ENCODE assay signal across 8 cellular contexts in the genomic region with DNA sequence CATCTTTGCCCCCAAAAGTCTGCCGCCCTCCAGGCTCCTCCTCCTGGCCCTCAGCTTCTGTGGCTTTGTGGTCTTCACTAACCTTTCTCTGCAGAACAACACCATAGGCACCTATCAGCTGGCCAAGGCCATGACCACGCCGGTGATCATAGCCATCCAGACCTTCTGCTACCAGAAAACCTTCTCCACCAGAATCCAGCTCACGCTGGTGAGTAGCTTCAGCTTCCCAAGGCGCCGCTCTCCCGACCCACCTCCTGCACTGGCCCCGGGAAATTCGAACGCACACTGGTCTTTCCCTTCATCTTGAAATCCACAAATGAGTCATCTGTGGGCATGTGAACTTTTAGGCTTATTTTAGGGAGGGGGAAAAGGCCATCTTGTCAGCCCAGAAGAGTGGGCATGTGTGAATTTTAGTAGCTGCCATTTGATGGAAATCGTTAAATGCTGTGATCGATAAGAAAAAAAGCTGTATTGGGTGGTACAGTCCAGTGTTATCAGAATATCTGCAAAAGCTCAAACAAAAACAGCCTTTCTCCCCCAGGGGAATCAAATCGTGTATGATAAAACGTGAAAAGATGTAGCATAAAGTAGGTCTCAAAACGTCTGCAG. TPM values are rescaled to one million over a fixed set of nuclear protein-coding genes. Genes with fewer than 3 reads are reported as not detected.
DNase-seq lines count a peak whose midpoint lies in the region; ATAC-seq, FAIRE-seq and TF ChIP-seq lines count a peak whose summit lies in the region.

No MANE protein-coding gene starts in this region.

- no peak overlapping the region for H4K8ac ChIP-seq in mesenchymal stem cell (ENCODE audit: low read length)

- H2BK120ac ChIP-seq in mesenchymal stem cell (ENCODE audit: low read depth, low read length) = no peak overlapping the region

- peaks cover 14% of the 10 kb centered on the region for H3K4me1 ChIP-seq in A673 (ENCODE audit: insufficient read depth, low read length, poor library complexity, severe bottlenecking)
- peaks cover 16% of the 10 kb centered on the region for H3K4me1 ChIP-seq in endothelial cell of umbilical vein (ENCODE audit: control insufficient read depth, extremely low read depth, insufficient read depth, low read length)
- H3K4me1 ChIP-seq in mesenchymal stem cell (ENCODE audit: control insufficient read depth, insufficient read depth, low read depth, low read length) = peaks cover 4% of the 10 kb centered on the region

- dilution Hi-C loops in endothelial cell of umbilical vein (cut with MboI; ENCODE audit: extremely low pct_ligation_motif_present, low sequenced_read_pairs) = no loop called here

- ATAC-seq in GM18508 (IDR thresholded peaks at IDR 0.05; ENCODE audit: insufficient read depth, unreplicated experiment) = peak; percentile 21
- peak; percentile 11 for ATAC-seq in HG03039 (IDR thresholded peaks at IDR 0.05; ENCODE audit: unreplicated experiment)

- H3K27ac ChIP-seq in A673 (ENCODE audit: low read depth, low read length, poor library complexity, severe bottlenecking) (peak overlapping the region; percentile 73), endothelial cell of umbilical vein (ENCODE audit: insufficient read depth, low read depth, low read length) (peak overlapping the region; percentile 2), mesenchymal stem cell (ENCODE audit: low read length, poor library complexity, severe bottlenecking) (peak overlapping the region; percentile 39)

- TF ChIP-seq POLR2A in endothelial cell of umbilical vein (IDR thresholded peaks at IDR 0.05; ENCODE audit: low read depth, low read length) = no peak

- peak overlapping the region; percentile 19 for H3K9ac ChIP-seq in endothelial cell of umbilical vein (replicated peaks; ENCODE audit: extremely low read depth, insufficient read depth, low read length)
- peak overlapping the region; percentile 90 for H3K9ac ChIP-seq in mesenchymal stem cell (ENCODE audit: low read length)

- H3K36me3 ChIP-seq in A673 (ENCODE audit: insufficient read depth, low read length, poor library complexity, severe bottlenecking) (peaks cover 6% of the 10 kb centered on the region), endothelial cell of umbilical vein (ENCODE audit: control insufficient read depth in 2 of 2, extremely low read depth in 1 of 2, insufficient read depth in 2 of 2, low read length in 2 of 2) (peaks cover 2 to 7% of the 10 kb centered on the region in 2 experiments), mesenchymal stem cell (ENCODE audit: control insufficient read depth in 1 of 2, insufficient read depth in 2 of 2, low read depth in 1 of 2, low read length in 2 of 2) (peaks cover 4 to 20% of the 10 kb centered on the region in 2 experiments)

- POLR2A ChIA-PET in A673 (lab: Charles Lee; ENCODE audit: low non-redundant PET) (interaction anchor here (0.6 kb wide), 1 partner anchor 25 kb away, joined by 7 read pairs; no protein-coding TSS in a partner anchor), endothelial cell of umbilical vein (lab: Charles Lee) (interaction anchor here (0.8 to 1.0 kb wide), 3 partner anchors 59 to 66 kb away, joined by 3 to 6 read pairs (median 4); a partner anchor contains a TSS)

- H2BK5ac ChIP-seq in mesenchymal stem cell (ENCODE audit: low read depth, low read length, poor library complexity, severe bottlenecking) = no peak overlapping the region

- no peaks in the 10 kb centered on the region for H3K9me1 ChIP-seq in endothelial cell of umbilical vein (replicated peaks; ENCODE audit: control insufficient read depth, extremely low read depth, insufficient read depth, low read length)

- H3K9me3 ChIP-seq in A673 (ENCODE audit: low read depth, low read length, poor library complexity, severe bottlenecking) = no peaks in the 10 kb centered on the region
- no peaks in the 10 kb centered on the region for H3K9me3 ChIP-seq in endothelial cell of umbilical vein (replicated peaks; ENCODE audit: control insufficient read depth, insufficient read depth, low read length)
- H3K9me3 ChIP-seq in mesenchymal stem cell (ENCODE audit: control insufficient read depth, low read length) = no peaks in the 10 kb centered on the region

- H4K20me1 ChIP-seq in endothelial cell of umbilical vein (replicated peaks; ENCODE audit: control insufficient read depth, extremely low read depth, insufficient read depth, low read length) = no peaks in the 10 kb centered on the region

- H3K4ac ChIP-seq in mesenchymal stem cell (ENCODE audit: low read depth in 1 of 2, low read length in 2 of 2) = peak overlapping the region in 1 of 2 experiments; percentile 71

- H3K23ac ChIP-seq in mesenchymal stem cell (ENCODE audit: low read length in 2 of 2) = peak overlapping the region in 1 of 2 experiments; percentile 24

- CTCF ChIA-PET in A673 (lab: Charles Lee) (interaction anchor here (0.6 kb wide), 1 partner anchor 9 kb away, joined by 4 read pairs; no protein-coding TSS in a partner anchor), endothelial cell of umbilical vein (lab: Charles Lee) (interaction anchor here (0.6 to 3.0 kb wide), 8 partner anchors 41 to 1248 kb away, joined by 3 to 15 read pairs (median 7); a partner anchor contains a TSS)

- H2BK12ac ChIP-seq in mesenchymal stem cell (ENCODE audit: low read length in 2 of 2) = no peak overlapping the region

- no peak for FAIRE-seq in endothelial cell of umbilical vein (lab: Jason Lieb, UNC)

- no peak overlapping the region for H2AK5ac ChIP-seq in mesenchymal stem cell (ENCODE audit: low read length, severe bottlenecking)

- BruUV-seq in A673 (replicated peaks; lab: Mats Ljungman, UMichigan) (no TSS peak), endothelial cell of umbilical vein (replicated peaks; lab: Mats Ljungman, UMichigan) (no TSS peak)

- no peak overlapping the region for H2BK15ac ChIP-seq in mesenchymal stem cell (ENCODE audit: low read depth, poor library complexity, severe bottlenecking)

- H3K18ac ChIP-seq in mesenchymal stem cell (ENCODE audit: low read depth in 1 of 2, low read length in 2 of 2) = peak overlapping the region in 1 of 2 experiments; percentile 73

- 5% methylated on average over 12 of the region's 15 CpGs for WGBS in mesenchymal stem cell

- no peak overlapping the region for H3K14ac ChIP-seq in mesenchymal stem cell (ENCODE audit: low read length in 2 of 2)

- intact Hi-C loops in A673 (cut with micrococcal nuclease; ENCODE audit: unreplicated experiment) (no loop called here), endothelial cell of umbilical vein (cut with micrococcal nuclease) (loop anchor here (1.0 to 5.0 kb wide), 4 partner anchors 41 to 388 kb away; a partner anchor contains a TSS)

- no peaks in the 10 kb centered on the region for H3K27me3 ChIP-seq in A673 (replicated peaks; ENCODE audit: insufficient read depth, low read depth, low read length, poor library complexity)
- no peaks in the 10 kb centered on the region for H3K27me3 ChIP-seq in endothelial cell of umbilical vein (ENCODE audit: control insufficient read depth in 2 of 2, insufficient read depth in 2 of 2, low read length in 2 of 2)
- no peaks in the 10 kb centered on the region for H3K27me3 ChIP-seq in mesenchymal stem cell (ENCODE audit: control insufficient read depth in 1 of 2, insufficient read depth in 1 of 2, low read length in 2 of 2)

- no peak for TF ChIP-seq CTCF in A673 (conservative IDR thresholded peaks at IDR 0.05; ENCODE audit: low read depth, low read length)
- TF ChIP-seq CTCF in endothelial cell of umbilical vein (IDR thresholded peaks at IDR 0.05; ENCODE audit: extremely low read depth in 1 of 2, insufficient read depth in 1 of 2, low read depth in 1 of 2, low read length in 2 of 2) = no peak

- H2AFZ ChIP-seq in endothelial cell of umbilical vein (ENCODE audit: low read depth, low read length) = peak overlapping the region; percentile 77
- peak overlapping the region; percentile 49 for H2AFZ ChIP-seq in mesenchymal stem cell (ENCODE audit: low read depth, low read length)

- peaks cover 12% of the 10 kb centered on the region for H3K79me1 ChIP-seq in mesenchymal stem cell (replicated peaks; ENCODE audit: low read length, poor library complexity, severe bottlenecking)

- H3K79me2 ChIP-seq in endothelial cell of umbilical vein (ENCODE audit: control insufficient read depth, insufficient read depth, low read length) = no peaks in the 10 kb centered on the region

- no peak overlapping the region for H4K91ac ChIP-seq in mesenchymal stem cell (ENCODE audit: low read length)

- H3K4me3 ChIP-seq in A673 (ENCODE audit: low read depth, low read length, poor library complexity, severe bottlenecking) (peak overlapping the region; percentile 75), endothelial cell of umbilical vein (replicated peaks in 1 of 3; ENCODE audit: insufficient read depth in 1 of 3, low read depth in 1 of 3, low read length in 3 of 3) (peak overlapping the region; percentile 2 to 87 (median 64)), mesenchymal stem cell (ENCODE audit: insufficient read depth in 1 of 2, low read depth in 1 of 2, low read length in 2 of 2) (peak overlapping the region; percentile 79 to 94)

- H3K4me2 ChIP-seq in endothelial cell of umbilical vein (ENCODE audit: insufficient read depth, low read length) (peak overlapping the region; percentile 96), mesenchymal stem cell (ENCODE audit: low read length, poor library complexity, severe bottlenecking) (peak overlapping the region; percentile 90)

- DNase-seq in A673 (ENCODE audit: low spot score) (peak; percentile 53), NCI-H345 treated with DMSO at 0.1 percent for 48 hours (lab: John Stamatoyannopoulos, UW; ENCODE audit: unreplicated experiment) (peak; percentile 25), endothelial cell of umbilical vein (ENCODE audit: low read depth, low spot score) (peak; percentile 73), mesenchymal stem cell (peak; percentile 82)
- peak; percentile 73 for DNase-seq in activated CD8-positive, alpha-beta memory T cell treated with anti-CD3 and anti-CD28 coated beads for 24 hours
- DNase-seq in stimulated activated CD8-positive, alpha-beta memory T cell treated with anti-CD3 and anti-CD28 coated beads, Interleukin-7, amount 100 ng/mL, for 48 hours (ENCODE audit: extremely low read depth in 1 of 2, low read depth in 1 of 2) = peak; percentile 5 to 7

RNA-seq across cellular contexts. Expression of a gene that starts 0.7 kb away (rescaled TPM):
- total RNA-seq in A673 (2021) (10.1 and 17.8 TPM in 2 replicates), endothelial cell of umbilical vein (9.9 and 13.8 TPM in 2 replicates)
- polyA plus RNA-seq in endothelial cell of umbilical vein = 8.1 and 9.4 TPM in 2 replicates
- 5.6 and 6.5 TPM in 2 replicates for polyA plus RNA-seq in endothelial cell of umbilical vein (2011; cell fraction: cytosol; rRNA removed)
- polyA plus RNA-seq in endothelial cell of umbilical vein (2011; cell fraction: nucleus; rRNA removed) = 5.9 and 6.9 TPM in 2 replicates
- 8.0 and 15.9 TPM in 2 replicates for polyA plus RNA-seq in endothelial cell of umbilical vein (2012)
- 12.4 and 15.8 TPM in 2 replicates for polyA minus RNA-seq in endothelial cell of umbilical vein
- 1.5 TPM for polyA minus RNA-seq in endothelial cell of umbilical vein (2011; cell fraction: cytosol; rRNA and poly(A)+ RNA removed)
- 2.8 and 5.1 TPM in 2 replicates for polyA minus RNA-seq in endothelial cell of umbilical vein (2011; cell fraction: nucleus; rRNA and poly(A)+ RNA removed)
- polyA plus RNA-seq in mesenchymal stem cell (2013, experiment 1 of 2) = 6.3 TPM
- 6.9 TPM for polyA plus RNA-seq in mesenchymal stem cell (2013, experiment 2 of 2)

RNA-seq across cellular contexts. Expression of a gene that starts 59.9 kb away (rescaled TPM):
- total RNA-seq in A673 (2021) (127 and 128 TPM in 2 replicates), endothelial cell of umbilical vein (64.0 and 78.7 TPM in 2 replicates)
- polyA plus RNA-seq in endothelial cell of umbilical vein = 18.0 and 24.0 TPM in 2 replicates
- polyA plus RNA-seq in endothelial cell of umbilical vein (2011; cell fraction: cytosol; rRNA removed) = 32.6 and 38.5 TPM in 2 replicates
- polyA plus RNA-seq in endothelial cell of umbilical vein (2011; cell fraction: nucleus; rRNA removed) = 113 and 127 TPM in 2 replicates
- polyA plus RNA-seq in endothelial cell of umbilical vein (2012) = 46.4 and 71.9 TPM in 2 replicates
- 37.3 and 47.5 TPM in 2 replicates for polyA minus RNA-seq in endothelial cell of umbilical vein
- polyA minus RNA-seq in endothelial cell of umbilical vein (2011; cell fraction: cytosol; rRNA and poly(A)+ RNA removed) = 49.8 TPM
- polyA minus RNA-seq in endothelial cell of umbilical vein (2011; cell fraction: nucleus; rRNA and poly(A)+ RNA removed) = 53.7 and 69.7 TPM in 2 replicates
- 19.4 TPM for polyA plus RNA-seq in mesenchymal stem cell (2013, experiment 1 of 2)
- polyA plus RNA-seq in mesenchymal stem cell (2013, experiment 2 of 2) = 20.8 TPM

Comparison
In these comparisons a context has a peak if more than half of its experiments do, and no peak if none do; other contexts are left out.
1. Peak in every context shown above with its lines: DNase-seq, ATAC-seq, H3K4me3 ChIP-seq and H3K27ac ChIP-seq.
2. DNase-seq: peak in every context shown above with its lines; median percentile 82 in mesenchymal stem cell; 73 in activated CD8-positive, alpha-beta memory T cell treated with anti-CD3 and anti-CD28 coated beads for 24 hours; 73 in endothelial cell of umbilical vein; 53 in A673; 25 in NCI-H345 treated with DMSO at 0.1 percent for 48 hours; 6 in stimulated activated CD8-positive, alpha-beta memory T cell treated with anti-CD3 and anti-CD28 coated beads, Interleukin-7, amount 100 ng/mL, for 48 hours.
3. H3K27ac ChIP-seq: peak in every context shown above with its lines; median percentile 73 in A673; 39 in mesenchymal stem cell; 2 in endothelial cell of umbilical vein.